Comparison of ENCODE assay signal across 9 cellular contexts in the genomic region with DNA sequence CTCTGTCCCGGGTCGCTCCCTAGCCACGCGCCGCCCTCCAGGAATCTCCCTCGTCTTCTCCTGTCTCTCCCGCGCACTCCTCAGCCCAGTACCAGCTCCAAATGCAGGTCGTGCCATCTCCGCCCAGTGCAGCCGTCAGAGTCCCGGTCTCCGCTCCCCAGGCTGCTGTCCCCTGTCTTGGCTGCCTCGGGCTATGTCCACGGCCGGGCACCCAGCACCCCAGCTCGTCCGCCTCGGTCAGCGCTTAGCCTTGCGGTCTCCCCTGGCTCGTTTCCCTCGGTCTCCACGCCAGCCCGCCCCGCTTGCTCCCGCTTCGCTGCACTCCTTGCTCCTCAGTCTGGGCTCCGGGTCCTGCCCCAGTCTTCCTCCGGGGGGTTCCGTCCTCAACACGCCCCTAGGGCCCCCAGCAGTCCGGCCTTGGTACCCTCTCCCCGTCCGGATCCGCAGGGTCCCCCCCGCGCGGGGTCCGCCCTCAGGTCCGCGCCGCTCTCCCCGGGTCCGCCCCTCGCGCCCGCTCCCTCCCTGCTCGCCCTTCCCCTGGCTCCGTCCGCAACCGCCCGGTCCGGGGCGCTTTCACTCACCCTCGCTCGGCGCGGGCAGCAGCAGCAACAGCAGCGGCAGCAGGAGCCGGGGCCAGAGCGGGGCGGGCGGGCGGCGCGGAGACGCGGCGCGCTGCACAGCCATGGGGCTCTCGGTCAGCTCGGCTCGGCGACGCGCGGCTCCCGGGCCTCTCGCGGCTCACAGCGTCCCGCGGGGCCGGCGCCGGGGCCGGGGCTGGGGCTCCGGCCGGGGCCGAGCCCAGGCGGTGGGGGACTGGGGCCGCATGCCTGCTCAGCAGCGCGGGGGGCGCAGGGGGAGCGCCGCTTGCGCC. TPM values are rescaled to one million over a fixed set of nuclear protein-coding genes. Genes with fewer than 3 reads are reported as not detected.
DNase-seq lines count a peak whose midpoint lies in the region; ATAC-seq and TF ChIP-seq lines count a peak whose summit lies in the region.
"Had no signal": no experiment of that assay in that cellular context is flagged by ENCODE, and none has a peak within 500 bp of the region (broad histone marks: within the 10 kb centered on the region; RNA-seq: fewer than 3 reads in every experiment).

No MANE protein-coding gene starts in this region.

- in situ Hi-C loops in G401 (cut with HindIII; ENCODE audit: low sequenced_read_pairs): no loop called here

- H3K27ac ChIP-seq in PC-9 (no peak overlapping the region), endodermal cell (ENCODE audit: low read depth, low read length) (peak overlapping the region; percentile 3), vagina (peak overlapping the region; percentile 72)

- TF ChIP-seq POLR2A in vagina (IDR thresholded peaks at IDR 0.05): no peak

- H3K4me3 Mint-ChIP-seq in endodermal cell (peak overlapping the region; percentile 80), mesothelial cell of epicardium (peak overlapping the region; percentile 90)

- H3K4me3 ChIP-seq in PC-9 (peak overlapping the region; percentile 46; the same call in 1 of the 2 replicates), endodermal cell (ENCODE audit: low read length) (peak overlapping the region; percentile 84), vagina (peak overlapping the region; percentile 62 to 71)

- peak overlapping the region; percentile 41 for H3K9ac ChIP-seq in endodermal cell (ENCODE audit: extremely low read depth, low read length, poor library complexity, severe bottlenecking)

- H2AFZ ChIP-seq in PC-9: no peak overlapping the region

- no peaks in the 10 kb centered on the region for H3K9me2 ChIP-seq in PC-9 (ENCODE audit: insufficient read depth)

- peak; percentile 40 for DNase-seq in G401 (ENCODE audit: low spot score)
- peak in 1 of 2 experiments; percentile 29 for DNase-seq in PC-9
- DNase-seq in endodermal cell: peak; percentile 88
- peak; percentile 55 to 76 for DNase-seq in mesothelial cell of epicardium (ENCODE audit: low spot score in 2 of 2, unreplicated experiment in 2 of 2)
- no peak for DNase-seq in vagina (ENCODE audit: extremely low spot score in 2 of 2)
- no peak for DNase-seq in NCI-H345 treated with DMSO at 0.1 percent for 48 hours (lab: John Stamatoyannopoulos, UW; ENCODE audit: unreplicated experiment)
- no peak for DNase-seq in effector CD4-positive, alpha-beta T cell

- H3K9me3 ChIP-seq in PC-9 (ENCODE audit: insufficient read depth, low read depth) (no peaks in the 10 kb centered on the region), endodermal cell (ENCODE audit: control insufficient read depth, low read length) (no peaks in the 10 kb centered on the region), vagina (no peaks in the 10 kb centered on the region)

- WGBS in endodermal cell (ENCODE audit: insufficient coverage in 1 of 2, insufficient read length in 1 of 2), 2 experiments: 0 to 1% methylated on average over 22 to 99 of the region's 99 CpGs

- H3K27me3 ChIP-seq in PC-9 (ENCODE audit: insufficient read depth, low read depth) (peaks cover 19% of the 10 kb centered on the region), endodermal cell (ENCODE audit: control insufficient read depth, insufficient read depth, low read length, poor library complexity, severe bottlenecking) (peaks cover 15% of the 10 kb centered on the region), vagina (no peaks in the 10 kb centered on the region)

- POLR2A ChIA-PET in PC-9 (lab: Charles Lee; ENCODE audit: unreplicated experiment): no interaction called here

- peaks cover 7% of the 10 kb centered on the region for H3K36me3 Mint-ChIP-seq in endodermal cell (ENCODE audit: low read depth)
- H3K36me3 Mint-ChIP-seq in mesothelial cell of epicardium: peaks cover 7% of the 10 kb centered on the region

- H3K27me3 Mint-ChIP-seq in endodermal cell (ENCODE audit: insufficient read depth) (peaks cover 33% of the 10 kb centered on the region), mesothelial cell of epicardium (ENCODE audit: low read depth) (no peaks in the 10 kb centered on the region)

- H3K27ac Mint-ChIP-seq in endodermal cell: peak overlapping the region; percentile 70
- H3K27ac Mint-ChIP-seq in mesothelial cell of epicardium: peak overlapping the region; percentile 79

- H3K4me1 ChIP-seq in PC-9 (replicated peaks; ENCODE audit: insufficient read depth) (no peaks in the 10 kb centered on the region; the same call in 1 of the 2 replicates), endodermal cell (ENCODE audit: control insufficient read depth, insufficient read depth, low read length) (peaks cover 8% of the 10 kb centered on the region), vagina (peaks cover 20% of the 10 kb centered on the region)

- CTCF ChIA-PET in PC-9 (lab: Charles Lee): interaction anchor here (0.6 kb wide), 1 partner anchor 34 kb away, joined by 7 read pairs; no protein-coding TSS in a partner anchor

- no peaks in the 10 kb centered on the region for H3K79me2 ChIP-seq in PC-9 (ENCODE audit: low read depth)

- no peak for ATAC-seq in GM18907 (IDR thresholded peaks at IDR 0.05; ENCODE audit: unreplicated experiment)

- H4K20me1 ChIP-seq in PC-9 (ENCODE audit: insufficient read depth): no peaks in the 10 kb centered on the region

- no TSS peak for BruUV-seq in PC-9 (replicated peaks; lab: Mats Ljungman, UMichigan)

- H3F3A ChIP-seq in PC-9 (ENCODE audit: insufficient read depth, low read depth): no peaks in the 10 kb centered on the region

- H3K9me3 Mint-ChIP-seq in endodermal cell (no peaks in the 10 kb centered on the region), mesothelial cell of epicardium (no peaks in the 10 kb centered on the region)

- H3K36me3 ChIP-seq in PC-9 (ENCODE audit: low read depth) (no peaks in the 10 kb centered on the region), endodermal cell (ENCODE audit: control insufficient read depth, insufficient read depth, low read length) (peaks cover 6% of the 10 kb centered on the region), vagina (no peaks in the 10 kb centered on the region)

- H3K4me2 ChIP-seq in PC-9: peak overlapping the region; percentile 66

- H3K4me1 Mint-ChIP-seq in endodermal cell: peaks cover 19% of the 10 kb centered on the region
- H3K4me1 Mint-ChIP-seq in mesothelial cell of epicardium: peaks cover 43% of the 10 kb centered on the region

- intact Hi-C loops in PC-9 (cut with micrococcal nuclease; ENCODE audit: unreplicated experiment) (no loop called here), vagina (cut with DNase I) (no loop called here)

- no peak for TF ChIP-seq CTCF in PC-9 (conservative IDR thresholded peaks at IDR 0.05)
- TF ChIP-seq CTCF in endodermal cell (conservative IDR thresholded peaks at IDR 0.05): no peak
- no peak for TF ChIP-seq CTCF in mesothelial cell of epicardium (IDR thresholded peaks at IDR 0.05; ENCODE audit: unreplicated experiment)
- no peak for TF ChIP-seq CTCF in vagina (IDR thresholded peaks at IDR 0.05)

RNA-seq across cellular contexts. Expression of a gene that starts 0.5 kb away (rescaled TPM):
- 7.9 and 20.1 TPM in 2 replicates for total RNA-seq in G401 (2014; rRNA removed; shearing (Covaris generic))
- total RNA-seq in PC-9 (2021) (0.22 and 0.38 TPM in 2 replicates), endodermal cell (10 to 100 TPM in 1 of 2 donors, 1 to 10 TPM in 1; 7.9 to 13.5 TPM), mesothelial cell of epicardium (34.8 to 40.6 TPM (median 35.1 TPM) in 3 replicates), vagina (0.49 TPM)
- polyA plus RNA-seq in endodermal cell (2013, experiment 1 of 2): 160 TPM
- polyA plus RNA-seq in endodermal cell (2013, experiment 2 of 2): 139 TPM
- total RNA-seq: T-helper 1 cell treated with Interleukin-12 subunit alpha and Interleukin-12 subunit beta and Interleukin-4 antibody, amounts not matched to agents 30 ng/mL and 1 ng/mL, for 36 hours had no signal

RNA-seq across cellular contexts. Expression of a gene that starts 45.4 kb away (rescaled TPM):
- 2.5 and 3.0 TPM in 2 replicates for total RNA-seq in G401 (2014; rRNA removed; shearing (Covaris generic))
- 0.10 and 0.31 TPM in 2 replicates for total RNA-seq in PC-9 (2021)
- total RNA-seq in endodermal cell: 10 to 100 TPM; 23.0 to 23.5 TPM
- polyA plus RNA-seq in endodermal cell (2013, experiment 1 of 2): 27.9 TPM
- polyA plus RNA-seq in endodermal cell (2013, experiment 2 of 2): 27.0 TPM
- total RNA-seq in mesothelial cell of epicardium: 38.6 to 43.3 TPM (median 43.2 TPM) in 3 replicates
- total RNA-seq in vagina: 8.8 TPM

Comparison
In these comparisons a context has a peak if more than half of its experiments do, and no peak if none do; other contexts are left out.
1. DNase-seq: peak in G401 (single experiment), endodermal cell (single experiment) and mesothelial cell of epicardium (2 of 2); none in vagina (0 of 2), NCI-H345 treated with DMSO at 0.1 percent for 48 hours (single experiment) and effector CD4-positive, alpha-beta T cell (single experiment).
2. Peak in every context shown above with its lines, with median percentiles within 50 percentile points of each other: H3K4me3 ChIP-seq.